Comparison of ENCODE assay signal across 1 cellular context in the genomic region with DNA sequence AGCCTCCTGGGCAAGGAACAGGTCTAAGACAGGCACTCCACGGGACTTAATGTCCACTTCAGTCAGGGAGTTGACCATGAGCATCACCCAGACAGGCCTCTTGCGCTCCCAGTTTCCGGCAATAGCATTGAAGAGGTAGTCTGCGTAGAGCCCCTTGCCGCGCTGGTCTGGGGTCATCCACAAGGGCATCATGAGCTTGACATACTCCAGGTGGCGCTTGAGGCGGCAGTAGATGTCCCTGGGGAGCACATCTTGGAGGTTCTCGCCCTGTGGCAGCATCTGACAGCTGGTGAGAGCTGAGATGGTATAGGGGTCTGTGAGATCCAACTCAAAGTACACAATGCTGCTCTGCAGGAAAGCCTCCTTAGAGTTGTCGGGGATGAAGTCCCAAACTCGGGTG.
TF ChIP-seq lines count a peak whose summit lies in the region.

No MANE protein-coding gene starts in this region.

TF ChIP-seq in GM23338, 12 proteins besides CTCF, POLR2A, EP300 and RAD21 (continued from another document):
- TF ChIP-seq, protein P1, sequence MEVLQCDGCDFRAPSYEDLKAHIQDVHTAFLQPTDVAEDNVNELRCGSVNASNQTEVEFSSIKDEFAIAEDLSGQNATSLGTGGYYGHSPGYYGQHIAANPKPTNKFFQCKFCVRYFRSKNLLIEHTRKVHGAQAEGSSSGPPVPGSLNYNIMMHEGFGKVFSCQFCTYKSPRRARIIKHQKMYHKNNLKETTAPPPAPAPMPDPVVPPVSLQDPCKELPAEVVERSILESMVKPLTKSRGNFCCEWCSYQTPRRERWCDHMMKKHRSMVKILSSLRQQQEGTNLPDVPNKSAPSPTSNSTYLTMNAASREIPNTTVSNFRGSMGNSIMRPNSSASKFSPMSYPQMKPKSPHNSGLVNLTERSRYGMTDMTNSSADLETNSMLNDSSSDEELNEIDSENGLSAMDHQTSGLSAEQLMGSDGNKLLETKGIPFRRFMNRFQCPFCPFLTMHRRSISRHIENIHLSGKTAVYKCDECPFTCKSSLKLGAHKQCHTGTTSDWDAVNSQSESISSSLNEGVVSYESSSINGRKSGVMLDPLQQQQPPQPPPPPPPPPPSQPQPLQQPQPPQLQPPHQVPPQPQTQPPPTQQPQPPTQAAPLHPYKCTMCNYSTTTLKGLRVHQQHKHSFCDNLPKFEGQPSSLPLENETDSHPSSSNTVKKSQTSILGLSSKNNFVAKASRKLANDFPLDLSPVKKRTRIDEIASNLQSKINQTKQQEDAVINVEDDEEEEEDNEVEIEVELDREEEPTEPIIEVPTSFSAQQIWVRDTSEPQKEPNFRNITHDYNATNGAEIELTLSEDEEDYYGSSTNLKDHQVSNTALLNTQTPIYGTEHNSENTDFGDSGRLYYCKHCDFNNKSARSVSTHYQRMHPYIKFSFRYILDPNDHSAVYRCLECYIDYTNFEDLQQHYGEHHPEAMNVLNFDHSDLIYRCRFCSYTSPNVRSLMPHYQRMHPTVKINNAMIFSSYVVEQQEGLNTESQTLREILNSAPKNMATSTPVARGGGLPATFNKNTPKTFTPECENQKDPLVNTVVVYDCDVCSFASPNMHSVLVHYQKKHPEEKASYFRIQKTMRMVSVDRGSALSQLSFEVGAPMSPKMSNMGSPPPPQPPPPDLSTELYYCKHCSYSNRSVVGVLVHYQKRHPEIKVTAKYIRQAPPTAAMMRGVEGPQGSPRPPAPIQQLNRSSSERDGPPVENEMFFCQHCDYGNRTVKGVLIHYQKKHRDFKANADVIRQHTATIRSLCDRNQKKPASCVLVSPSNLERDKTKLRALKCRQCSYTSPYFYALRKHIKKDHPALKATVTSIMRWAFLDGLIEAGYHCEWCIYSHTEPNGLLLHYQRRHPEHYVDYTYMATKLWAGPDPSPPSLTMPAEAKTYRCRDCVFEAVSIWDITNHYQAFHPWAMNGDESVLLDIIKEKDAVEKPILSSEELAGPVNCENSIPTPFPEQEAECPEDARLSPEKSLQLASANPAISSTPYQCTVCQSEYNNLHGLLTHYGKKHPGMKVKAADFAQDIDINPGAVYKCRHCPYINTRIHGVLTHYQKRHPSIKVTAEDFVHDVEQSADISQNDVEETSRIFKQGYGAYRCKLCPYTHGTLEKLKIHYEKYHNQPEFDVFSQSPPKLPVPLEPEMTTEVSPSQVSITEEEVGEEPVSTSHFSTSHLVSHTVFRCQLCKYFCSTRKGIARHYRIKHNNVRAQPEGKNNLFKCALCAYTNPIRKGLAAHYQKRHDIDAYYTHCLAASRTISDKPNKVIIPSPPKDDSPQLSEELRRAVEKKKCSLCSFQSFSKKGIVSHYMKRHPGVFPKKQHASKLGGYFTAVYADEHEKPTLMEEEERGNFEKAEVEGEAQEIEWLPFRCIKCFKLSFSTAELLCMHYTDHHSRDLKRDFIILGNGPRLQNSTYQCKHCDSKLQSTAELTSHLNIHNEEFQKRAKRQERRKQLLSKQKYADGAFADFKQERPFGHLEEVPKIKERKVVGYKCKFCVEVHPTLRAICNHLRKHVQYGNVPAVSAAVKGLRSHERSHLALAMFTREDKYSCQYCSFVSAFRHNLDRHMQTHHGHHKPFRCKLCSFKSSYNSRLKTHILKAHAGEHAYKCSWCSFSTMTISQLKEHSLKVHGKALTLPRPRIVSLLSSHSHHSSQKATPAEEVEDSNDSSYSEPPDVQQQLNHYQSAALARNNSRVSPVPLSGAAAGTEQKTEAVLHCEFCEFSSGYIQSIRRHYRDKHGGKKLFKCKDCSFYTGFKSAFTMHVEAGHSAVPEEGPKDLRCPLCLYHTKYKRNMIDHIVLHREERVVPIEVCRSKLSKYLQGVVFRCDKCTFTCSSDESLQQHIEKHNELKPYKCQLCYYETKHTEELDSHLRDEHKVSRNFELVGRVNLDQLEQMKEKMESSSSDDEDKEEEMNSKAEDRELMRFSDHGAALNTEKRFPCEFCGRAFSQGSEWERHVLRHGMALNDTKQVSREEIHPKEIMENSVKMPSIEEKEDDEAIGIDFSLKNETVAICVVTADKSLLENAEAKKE (CRISPR knock-in tag; IDR thresholded peaks at IDR 0.05) = no peak
- TF ChIP-seq ZNF331 (CRISPR knock-in tag; IDR thresholded peaks at IDR 0.05; ENCODE audit: low read depth) (no peak), EZH2 (IDR thresholded peaks at IDR 0.05; ENCODE audit: low read depth, unreplicated experiment) (no peak), STAT1 (IDR thresholded peaks at IDR 0.05; ENCODE audit: unreplicated experiment) (no peak), ZNF114 (CRISPR knock-in tag; IDR thresholded peaks at IDR 0.05) (no peak), NANOG (IDR thresholded peaks at IDR 0.05; ENCODE audit: borderline replicate concordance) (no peak), JUNB (IDR thresholded peaks at IDR 0.05; ENCODE audit: unreplicated experiment) (no peak), POLR2AphosphoS5 (IDR thresholded peaks at IDR 0.05; ENCODE audit: low read depth) (no peak)
